In genomic region chr17:78715000-78715771, GRCh38 we compare ENCODE assay signal across 8 cellular contexts.
DNase-seq lines count a peak whose midpoint lies in the region; ATAC-seq and TF ChIP-seq lines count a peak whose summit lies in the region.

No MANE protein-coding gene starts in this region.

- no peaks in the 10 kb centered on the region for H3K36me3 ChIP-seq in ascending aorta

- no peaks in the 10 kb centered on the region for H3K27me3 Mint-ChIP-seq in stimulated activated naive CD8-positive, alpha-beta T cell treated with anti-CD3 and anti-CD28 coated beads, Interleukin-15, Interleukin-2, amounts not matched to agents 100 ng/mL and 50 ng/mL, for 24 hours
- H3K27me3 Mint-ChIP-seq in activated T-helper 1 cell treated with anti-CD3 and anti-CD28 coated beads, Interleukin-12 subunit alpha, Interleukin-12 subunit beta, Interleukin-2, Interleukin-4 antibody, amounts not matched to agents 30 ng/mL and 10 ng/mL and 1 ng/mL, durations not matched to agents 14 hours and 24 hours and 36 hours (ENCODE audit: insufficient read depth), result no peaks in the 10 kb centered on the region

- no peak for ATAC-seq in stimulated activated naive CD8-positive, alpha-beta T cell treated with anti-CD3 and anti-CD28 coated beads, Interleukin-15, Interleukin-2, amounts not matched to agents 100 U/mL and 50 U/mL, for 24 hours
- no peak for ATAC-seq in GM19452 (IDR thresholded peaks at IDR 0.05; ENCODE audit: unreplicated experiment)

- H3K4me3 ChIP-seq in ascending aorta, result no peak overlapping the region

- peak overlapping the region; percentile 81 for H3K4me3 Mint-ChIP-seq in stimulated activated naive CD8-positive, alpha-beta T cell treated with anti-CD3 and anti-CD28 coated beads, Interleukin-15, Interleukin-2, amounts not matched to agents 100 ng/mL and 50 ng/mL, for 24 hours
- H3K4me3 Mint-ChIP-seq in activated T-helper 1 cell treated with anti-CD3 and anti-CD28 coated beads, Interleukin-12 subunit alpha, Interleukin-12 subunit beta, Interleukin-2, Interleukin-4 antibody, amounts not matched to agents 30 ng/mL and 10 ng/mL and 1 ng/mL, durations not matched to agents 14 hours and 24 hours and 36 hours, result peak overlapping the region; percentile 51

- H3K9me3 ChIP-seq in ascending aorta, result no peaks in the 10 kb centered on the region

- no peak for TF ChIP-seq CTCF in ascending aorta (IDR thresholded peaks at IDR 0.05)

- H3K9me3 Mint-ChIP-seq in stimulated activated naive CD8-positive, alpha-beta T cell treated with anti-CD3 and anti-CD28 coated beads, Interleukin-15, Interleukin-2, amounts not matched to agents 100 ng/mL and 50 ng/mL, for 24 hours, result no peaks in the 10 kb centered on the region
- no peaks in the 10 kb centered on the region for H3K9me3 Mint-ChIP-seq in activated T-helper 1 cell treated with anti-CD3 and anti-CD28 coated beads, Interleukin-12 subunit alpha, Interleukin-12 subunit beta, Interleukin-2, Interleukin-4 antibody, amounts not matched to agents 30 ng/mL and 10 ng/mL and 1 ng/mL, durations not matched to agents 14 hours and 24 hours and 36 hours

- intact Hi-C loops in activated T-helper 1 cell treated with anti-CD3 and anti-CD28 coated beads, Interleukin-12 subunit alpha, Interleukin-12 subunit beta, Interleukin-2, Interleukin-4 antibody, amounts not matched to agents 30 ng/mL and 10 ng/mL and 1 ng/mL, durations not matched to agents 14 hours and 24 hours and 36 hours (cut with micrococcal nuclease), result no loop called here
- intact Hi-C loops in ascending aorta (cut with DNase I), result no loop called here

- no peak for DNase-seq in stimulated activated naive CD8-positive, alpha-beta T cell treated with anti-CD3 and anti-CD28 coated beads, Interleukin-15, Interleukin-2, amounts not matched to agents 100 U/mL and 50 U/mL, for 24 hours
- no peak for DNase-seq in activated T-helper 1 cell treated with anti-CD3 and anti-CD28 coated beads, Interleukin-12 subunit alpha, Interleukin-12 subunit beta, Interleukin-2, Interleukin-4 antibody, amounts not matched to agents 30 ng/mL and 10 ng/mL and 1 ng/mL, durations not matched to agents 14 hours and 24 hours and 36 hours (ENCODE audit: low spot score)
- peak; percentile 49 for DNase-seq in myocyte (ENCODE audit: low read depth)
- no peak for DNase-seq in NCI-H187 treated with DMSO at 0.1 percent for 48 hours (lab: John Stamatoyannopoulos, UW)
- no peak for DNase-seq in HT-29 (ENCODE audit: low spot score)
- DNase-seq in ascending aorta (ENCODE audit: low spot score in 2 of 2), result no peak

- H3K27me3 ChIP-seq in ascending aorta, result no peaks in the 10 kb centered on the region

- peaks cover 96% of the 10 kb centered on the region for H3K4me1 Mint-ChIP-seq in stimulated activated naive CD8-positive, alpha-beta T cell treated with anti-CD3 and anti-CD28 coated beads, Interleukin-15, Interleukin-2, amounts not matched to agents 100 ng/mL and 50 ng/mL, for 24 hours (ENCODE audit: low read depth)
- H3K4me1 Mint-ChIP-seq in activated T-helper 1 cell treated with anti-CD3 and anti-CD28 coated beads, Interleukin-12 subunit alpha, Interleukin-12 subunit beta, Interleukin-2, Interleukin-4 antibody, amounts not matched to agents 30 ng/mL and 10 ng/mL and 1 ng/mL, durations not matched to agents 14 hours and 24 hours and 36 hours (ENCODE audit: low read depth), result peaks cover 79% of the 10 kb centered on the region

- no peak overlapping the region for H3K27ac ChIP-seq in ascending aorta

- H3K36me3 Mint-ChIP-seq in stimulated activated naive CD8-positive, alpha-beta T cell treated with anti-CD3 and anti-CD28 coated beads, Interleukin-15, Interleukin-2, amounts not matched to agents 100 ng/mL and 50 ng/mL, for 24 hours (ENCODE audit: low read depth), result no peaks in the 10 kb centered on the region
- H3K36me3 Mint-ChIP-seq in activated T-helper 1 cell treated with anti-CD3 and anti-CD28 coated beads, Interleukin-12 subunit alpha, Interleukin-12 subunit beta, Interleukin-2, Interleukin-4 antibody, amounts not matched to agents 30 ng/mL and 10 ng/mL and 1 ng/mL, durations not matched to agents 14 hours and 24 hours and 36 hours (ENCODE audit: low read depth), result peaks cover 19% of the 10 kb centered on the region

- H3K27ac Mint-ChIP-seq in stimulated activated naive CD8-positive, alpha-beta T cell treated with anti-CD3 and anti-CD28 coated beads, Interleukin-15, Interleukin-2, amounts not matched to agents 100 ng/mL and 50 ng/mL, for 24 hours, result peak overlapping the region; percentile 97
- H3K27ac Mint-ChIP-seq in activated T-helper 1 cell treated with anti-CD3 and anti-CD28 coated beads, Interleukin-12 subunit alpha, Interleukin-12 subunit beta, Interleukin-2, Interleukin-4 antibody, amounts not matched to agents 30 ng/mL and 10 ng/mL and 1 ng/mL, durations not matched to agents 14 hours and 24 hours and 36 hours, result peak overlapping the region; percentile 73

- peaks cover 4 to 27% of the 10 kb centered on the region in 2 donors for H3K4me1 ChIP-seq in ascending aorta
